In the genomic region with DNA sequence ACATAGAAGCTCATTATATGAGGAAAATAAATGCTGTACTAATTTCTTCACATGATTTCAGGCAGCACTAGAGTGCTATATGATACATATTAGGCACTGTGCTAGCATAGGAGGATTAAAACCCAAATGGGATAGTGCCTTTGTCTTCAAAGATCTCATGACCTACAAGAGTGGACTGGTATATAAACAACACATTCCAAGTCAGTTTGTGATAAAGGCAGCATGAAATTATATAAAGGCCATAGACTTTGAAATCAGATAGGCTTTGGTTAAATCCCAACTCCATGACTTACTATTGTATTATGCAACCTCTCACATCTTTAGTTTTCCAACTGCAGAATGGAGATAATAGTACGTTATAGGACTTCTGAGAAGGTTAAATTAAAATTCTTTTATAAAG, we compare ENCODE assay signal across 11 cellular contexts.
DNase-seq lines count a peak whose midpoint lies in the region; ATAC-seq, FAIRE-seq and TF ChIP-seq lines count a peak whose summit lies in the region.
"Had no signal": no experiment of that assay in that cellular context is flagged by ENCODE, and none has a peak within 500 bp of the region (broad histone marks: within the 10 kb centered on the region; RNA-seq: fewer than 3 reads in every experiment).

No MANE protein-coding gene starts in this region.

- peak overlapping the region; percentile 89 for H3K4me2 ChIP-seq in A549

- TF ChIP-seq CTCF in A549 (IDR thresholded peaks at IDR 0.05) (no peak), cardiac fibroblast (IDR thresholded peaks at IDR 0.05; ENCODE audit: low read depth, low read length) (no peak), mesothelial cell of epicardium (IDR thresholded peaks at IDR 0.05; ENCODE audit: unreplicated experiment) (no peak), endodermal cell (conservative IDR thresholded peaks at IDR 0.05) (no peak)

- no peak for FAIRE-seq in A549 (lab: Jason Lieb, UNC)

- H3K36me3 Mint-ChIP-seq in mesothelial cell of epicardium (peaks cover 11% of the 10 kb centered on the region), endodermal cell (ENCODE audit: low read depth) (peaks cover 1% of the 10 kb centered on the region)

- ATAC-seq in A549 (peak in 1 of 2 experiments; percentile 60; a peak in 3 of 6 replicates), HG02678 (IDR thresholded peaks at IDR 0.05; ENCODE audit: unreplicated experiment) (no peak)
- ATAC-seq: activated naive CD4-positive, alpha-beta T cell treated with anti-CD3 and anti-CD28 coated beads, Interleukin-2, amount 50 U/mL, for 72 hours; natural killer cell treated with Interleukin-12 subunit alpha and Interleukin-12 subunit beta and Interleukin-15 and Interleukin-18, amount 100 ng/mL, for 72 hours had no signal

- no peak for TF ChIP-seq RAD21 in A549 (conservative IDR thresholded peaks at IDR 0.05 in 1 of 2, IDR thresholded peaks at IDR 0.05 in 1 of 2)

- POLR2A ChIA-PET in A549 (lab: Yijun Ruan, JAX) = no interaction called here

- H3K4me3 ChIP-seq in A549 (no peak overlapping the region), cardiac fibroblast (replicated peaks in 1 of 2; ENCODE audit: low read depth in 2 of 2, low read length in 2 of 2) (no peak overlapping the region), endodermal cell (ENCODE audit: low read length) (no peak overlapping the region)

- 71% methylated on average over 1 of the region's 1 CpG for WGBS in A549 (ENCODE audit: missing lambda C conversion rate)
- WGBS in endodermal cell (ENCODE audit: insufficient coverage in 1 of 2, insufficient read length in 1 of 2), 2 experiments = 67% methylated on average over 1 of the region's 1 CpG; no CpG with 5 or more reads in 1 of the 2 experiments

- H3K27ac Mint-ChIP-seq in mesothelial cell of epicardium = peak overlapping the region; percentile 88
- H3K27ac Mint-ChIP-seq in endodermal cell = no peak overlapping the region
- H3K27ac Mint-ChIP-seq: activated naive CD4-positive, alpha-beta T cell treated with anti-CD3 and anti-CD28 coated beads, Interleukin-2, amount 50 U/mL, for 72 hours; natural killer cell treated with Interleukin-12 subunit alpha and Interleukin-12 subunit beta and Interleukin-15 and Interleukin-18, amount 100 ng/mL, for 72 hours had no signal

- H3K27ac ChIP-seq in A549 (peak overlapping the region; percentile 76 to 80), endodermal cell (ENCODE audit: low read depth, low read length) (no peak overlapping the region)

- TF ChIP-seq POLR2A in A549 (IDR thresholded peaks at IDR 0.05; ENCODE audit: low read length) = no peak

- H3K27me3 Mint-ChIP-seq in mesothelial cell of epicardium (ENCODE audit: low read depth) (no peaks in the 10 kb centered on the region), endodermal cell (ENCODE audit: insufficient read depth) (no peaks in the 10 kb centered on the region)
- H3K27me3 Mint-ChIP-seq: natural killer cell treated with Interleukin-12 subunit alpha and Interleukin-12 subunit beta and Interleukin-15 and Interleukin-18, amount 100 ng/mL, for 72 hours had no signal

- no peak for DNase-seq in A549 (ENCODE audit: low read depth in 1 of 2, low spot score in 1 of 2)
- DNase-seq in LHCN-M2 (ENCODE audit: low read depth) = peak; percentile 71
- peak; percentile 18 to 56 for DNase-seq in cardiac fibroblast (ENCODE audit: low read depth in 2 of 2)
- DNase-seq in mesothelial cell of epicardium (ENCODE audit: low spot score in 2 of 2, unreplicated experiment in 2 of 2) = no peak
- DNase-seq in SKM-1 treated with dmso at 0.1 percent for 144 hours (lab: John Stamatoyannopoulos, UW; ENCODE audit: unreplicated experiment) = no peak
- DNase-seq in DMS153 treated with DMSO at 0.1 percent for 48 hours (lab: John Stamatoyannopoulos, UW; ENCODE audit: unreplicated experiment) = no peak
- no peak for DNase-seq in endodermal cell
- DNase-seq: NCI-H2171 treated with DMSO at 0.1 percent for 48 hours had no signal

- H3K9me3 Mint-ChIP-seq in mesothelial cell of epicardium (peaks cover 12% of the 10 kb centered on the region), endodermal cell (peaks cover 11% of the 10 kb centered on the region)
- H3K9me3 Mint-ChIP-seq: activated naive CD4-positive, alpha-beta T cell treated with anti-CD3 and anti-CD28 coated beads, Interleukin-2, amount 50 U/mL, for 72 hours; natural killer cell treated with Interleukin-12 subunit alpha and Interleukin-12 subunit beta and Interleukin-15 and Interleukin-18, amount 100 ng/mL, for 72 hours had no signal

- no peaks in the 10 kb centered on the region for H3K36me3 ChIP-seq in endodermal cell (ENCODE audit: control insufficient read depth, insufficient read depth, low read length)

- H3K4me3 Mint-ChIP-seq in mesothelial cell of epicardium (no peak overlapping the region), endodermal cell (no peak overlapping the region)
- H3K4me3 Mint-ChIP-seq: natural killer cell treated with Interleukin-12 subunit alpha and Interleukin-12 subunit beta and Interleukin-15 and Interleukin-18, amount 100 ng/mL, for 72 hours had no signal

- H3K27me3 ChIP-seq in endodermal cell (ENCODE audit: control insufficient read depth, insufficient read depth, low read length, poor library complexity, severe bottlenecking) = no peaks in the 10 kb centered on the region

- H3K4me1 ChIP-seq in A549 = peaks cover 29% of the 10 kb centered on the region
- no peaks in the 10 kb centered on the region for H3K4me1 ChIP-seq in endodermal cell (ENCODE audit: control insufficient read depth, insufficient read depth, low read length)

- H3K9me3 ChIP-seq in A549 (peaks cover 12% of the 10 kb centered on the region), endodermal cell (ENCODE audit: control insufficient read depth, low read length) (no peaks in the 10 kb centered on the region)

- H3K4me1 Mint-ChIP-seq in mesothelial cell of epicardium = peaks cover 22% of the 10 kb centered on the region
- no peaks in the 10 kb centered on the region for H3K4me1 Mint-ChIP-seq in endodermal cell

- H3K9ac ChIP-seq in endodermal cell (ENCODE audit: extremely low read depth, low read length, poor library complexity, severe bottlenecking) = no peak overlapping the region

- CTCF ChIA-PET in A549 (lab: Yijun Ruan, JAX) = no interaction called here

- TF ChIP-seq EP300 in A549 (IDR thresholded peaks at IDR 0.05) = no peak

TF ChIP-seq in A549, 52 proteins besides CTCF, POLR2A, EP300 and RAD21:
- peak in 1 of 2 experiments; percentile 36; a peak in 1 of 4 replicates for TF ChIP-seq CEBPB (IDR thresholded peaks at IDR 0.05)
- TF ChIP-seq NR3C1 (IDR thresholded peaks at IDR 0.05) = no peak
- TF ChIP-seq, protein P1, sequence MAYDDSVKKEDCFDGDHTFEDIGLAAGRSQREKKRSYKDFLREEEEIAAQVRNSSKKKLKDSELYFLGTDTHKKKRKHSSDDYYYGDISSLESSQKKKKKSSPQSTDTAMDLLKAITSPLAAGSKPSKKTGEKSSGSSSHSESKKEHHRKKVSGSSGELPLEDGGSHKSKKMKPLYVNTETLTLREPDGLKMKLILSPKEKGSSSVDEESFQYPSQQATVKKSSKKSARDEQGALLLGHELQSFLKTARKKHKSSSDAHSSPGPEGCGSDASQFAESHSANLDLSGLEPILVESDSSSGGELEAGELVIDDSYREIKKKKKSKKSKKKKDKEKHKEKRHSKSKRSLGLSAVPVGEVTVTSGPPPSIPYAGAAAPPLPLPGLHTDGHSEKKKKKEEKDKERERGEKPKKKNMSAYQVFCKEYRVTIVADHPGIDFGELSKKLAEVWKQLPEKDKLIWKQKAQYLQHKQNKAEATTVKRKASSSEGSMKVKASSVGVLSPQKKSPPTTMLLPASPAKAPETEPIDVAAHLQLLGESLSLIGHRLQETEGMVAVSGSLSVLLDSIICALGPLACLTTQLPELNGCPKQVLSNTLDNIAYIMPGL (CRISPR knock-in tag; IDR thresholded peaks at IDR 0.05; ENCODE audit: borderline replicate concordance) = no peak
- no peak for TF ChIP-seq GATA3 (IDR thresholded peaks at IDR 0.05; ENCODE audit: borderline replicate concordance)
- TF ChIP-seq MAFK (IDR thresholded peaks at IDR 0.05; ENCODE audit: partially characterized antibody) = no peak

Comparison
In these comparisons a context has a peak if more than half of its experiments do, and no peak if none do; other contexts are left out.
1. DNase-seq: peak in LHCN-M2 (single experiment) and cardiac fibroblast (2 of 2); none in A549 (0 of 2), mesothelial cell of epicardium (0 of 2), SKM-1 treated with dmso at 0.1 percent for 144 hours (single experiment), DMS153 treated with DMSO at 0.1 percent for 48 hours (single experiment) and endodermal cell (single experiment).